Comparison of ENCODE assay signal across 25 cellular contexts in genomic region chr10:17537281-17537680, GRCh38.
"Had no signal": no experiment of that assay in that cellular context is flagged by ENCODE, and none has a peak within 500 bp of the region (broad histone marks: within the 10 kb centered on the region; RNA-seq: fewer than 3 reads in every experiment).

No MANE protein-coding gene starts in this region.

- DNase-seq: colonic mucosa; cortex of kidney; dermis blood vessel endothelial cell; dorsolateral prefrontal cortex; effector CD4-positive, alpha-beta T cell; effector CD8-positive, alpha-beta T cell; effector memory CD4-positive, alpha-beta T cell; effector memory CD8-positive, alpha-beta T cell; endodermal cell; erythroblast; esophagus squamous epithelium; foreskin fibroblast; foreskin keratinocyte; foreskin melanocyte; gastrocnemius medialis; glutamatergic neuron; head of caudate nucleus; heart left ventricle; heart right ventricle had no signal

- H3K4me3 ChIP-seq: colonic mucosa, coronary artery, dorsolateral prefrontal cortex, esophagus muscularis mucosa, esophagus squamous epithelium, gastrocnemius medialis, gastroesophageal sphincter, heart left ventricle, heart right ventricle, hepatocyte had no signal

- ATAC-seq: effector memory CD8-positive, alpha-beta T cell; esophagus mucosa; foreskin keratinocyte; gastrocnemius medialis; gastroesophageal sphincter; heart left ventricle; heart right ventricle had no signal

- H3K4me1 Mint-ChIP-seq: endodermal cell had no signal

- H3K4me3 Mint-ChIP-seq: dendritic cell treated with granulocyte-macrophage colony-stimulating factor and Interleukin-4, amounts not matched to agents 40 ng/mL and 50 ng/mL, for 4 days; effector memory CD8-positive, alpha-beta T cell; endodermal cell had no signal

- H3K27me3 Mint-ChIP-seq: dendritic cell treated with granulocyte-macrophage colony-stimulating factor and Interleukin-4, amounts not matched to agents 40 ng/mL and 50 ng/mL, for 4 days; effector memory CD8-positive, alpha-beta T cell had no signal

- H3K27ac Mint-ChIP-seq: dendritic cell treated with granulocyte-macrophage colony-stimulating factor and Interleukin-4, amounts not matched to agents 40 ng/mL and 50 ng/mL, for 4 days; endodermal cell had no signal
